Comparison of ENCODE assay signal across 2 cellular contexts in genomic region chr2:181798022-181798421, GRCh38.
TF ChIP-seq lines count a peak whose summit lies in the region.

No MANE protein-coding gene starts in this region.

TF ChIP-seq in HepG2, 621 proteins besides CTCF, POLR2A, EP300 and RAD21 (continued from another document):
- no peak for TF ChIP-seq CERS6 (CRISPR knock-in tag; IDR thresholded peaks at IDR 0.05)
- no peak for TF ChIP-seq SNAPC4 (CRISPR knock-in tag; IDR thresholded peaks at IDR 0.05)
- TF ChIP-seq NFKB2 (CRISPR knock-in tag; IDR thresholded peaks at IDR 0.05; ENCODE audit: borderline replicate concordance), result no peak
- no peak for TF ChIP-seq CBX5 (CRISPR knock-in tag; IDR thresholded peaks at IDR 0.05; ENCODE audit: borderline replicate concordance)
- no peak for TF ChIP-seq ZNF761 (CRISPR knock-in tag; conservative IDR thresholded peaks at IDR 0.05)
- no peak for TF ChIP-seq ERF (CRISPR knock-in tag; IDR thresholded peaks at IDR 0.05)
- TF ChIP-seq ZNF550 (CRISPR knock-in tag; IDR thresholded peaks at IDR 0.05; ENCODE audit: borderline replicate concordance), result no peak
- TF ChIP-seq ZNF260 (CRISPR knock-in tag; IDR thresholded peaks at IDR 0.05; ENCODE audit: borderline replicate concordance, low read depth), result no peak
- no peak for TF ChIP-seq CSRNP1 (CRISPR knock-in tag; IDR thresholded peaks at IDR 0.05)
- no peak for TF ChIP-seq KDM5A (IDR thresholded peaks at IDR 0.05; ENCODE audit: borderline replicate concordance, low read length)
- no peak for TF ChIP-seq ZNF574 (CRISPR knock-in tag; IDR thresholded peaks at IDR 0.05)
- no peak for TF ChIP-seq POLR2G (IDR thresholded peaks at IDR 0.05; ENCODE audit: low read depth, low read length)
TF ChIP-seq in HepG2: peak in this region for 0.

TF ChIP-seq in K562, 482 proteins besides CTCF, POLR2A, EP300 and RAD21 (continued from another document):
- TF ChIP-seq RERE (CRISPR knock-in tag; IDR thresholded peaks at IDR 0.05; ENCODE audit: borderline replicate concordance), result no peak
- no peak for TF ChIP-seq HNRNPH1 (optimal IDR thresholded peaks at IDR 0.05; ENCODE audit: low read depth, low read length)
- TF ChIP-seq PRDM10 (IDR thresholded peaks at IDR 0.05; ENCODE audit: partially characterized antibody), result no peak
- no peak for TF ChIP-seq ZNF3 (CRISPR knock-in tag; IDR thresholded peaks at IDR 0.05)
- no peak for TF ChIP-seq ZFPM2 (CRISPR knock-in tag; IDR thresholded peaks at IDR 0.05)
